In the genomic region with DNA sequence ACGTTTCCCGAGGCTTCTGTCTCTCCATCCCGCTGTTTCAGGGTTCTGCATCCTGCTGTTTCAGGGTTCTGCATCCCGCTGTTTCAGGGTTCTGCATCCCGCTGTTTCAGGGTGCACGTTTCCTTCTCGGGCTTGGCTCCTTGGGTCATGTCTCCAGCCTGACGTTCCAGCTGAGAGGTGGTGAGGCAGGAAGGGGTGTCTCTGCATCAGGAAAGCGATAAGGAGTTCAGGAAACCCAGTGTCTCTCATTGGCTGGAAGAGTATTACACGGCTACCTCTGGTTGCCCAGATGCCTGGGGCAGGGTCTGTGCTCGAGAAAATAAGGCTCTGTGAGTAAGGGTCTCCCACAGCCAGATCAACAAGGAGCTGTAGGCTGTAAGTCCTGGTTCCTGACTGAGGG, we compare ENCODE assay signal across 18 cellular contexts. TPM values are rescaled to one million over a fixed set of nuclear protein-coding genes. Genes with fewer than 3 reads are reported as not detected.
DNase-seq lines count a peak whose midpoint lies in the region; ATAC-seq and TF ChIP-seq lines count a peak whose summit lies in the region.
"Had no signal": no experiment of that assay in that cellular context is flagged by ENCODE, and none has a peak within 500 bp of the region (broad histone marks: within the 10 kb centered on the region; RNA-seq: fewer than 3 reads in every experiment).

No MANE protein-coding gene starts in this region.

- no peaks in the 10 kb centered on the region for H3K9me3 Mint-ChIP-seq in Caco-2 (ENCODE audit: unreplicated experiment)
- H3K9me3 Mint-ChIP-seq in glutamatergic neuron (ENCODE audit: unreplicated experiment) = peaks cover 19% of the 10 kb centered on the region
- H3K9me3 Mint-ChIP-seq in stimulated activated naive B cell treated with anti-CD40 and anti-IgM and Interleukin-4, amounts not matched to agents 10 μg/mL and 1 μg/mL and 100 μg/mL, for 72 hours = peaks cover 0 to 3% of the 10 kb centered on the region in 2 donors

- no peak overlapping the region for H3K4me3 Mint-ChIP-seq in Caco-2 (ENCODE audit: unreplicated experiment)
- no peak overlapping the region for H3K4me3 Mint-ChIP-seq in glutamatergic neuron (ENCODE audit: unreplicated experiment)
- H3K4me3 Mint-ChIP-seq in stimulated activated naive B cell treated with anti-CD40 and anti-IgM and Interleukin-4, amounts not matched to agents 10 μg/mL and 1 μg/mL and 100 μg/mL, for 72 hours = peak overlapping the region; percentile 39 to 57

- H3K27ac ChIP-seq in BLaER1 (0 out of 2 replicates have a peak overlapping the region, but pooled peaks have one; percentile 9), dorsolateral prefrontal cortex (peak overlapping the region in 1 of 59 donors; percentile 45)
- H3K27ac ChIP-seq: Peyer's patch had no signal

- peak overlapping the region; percentile 81 for H3K4me2 ChIP-seq in BLaER1

- intact Hi-C loops in Caco-2 (cut with micrococcal nuclease; ENCODE audit: unreplicated experiment) = no loop called here
- intact Hi-C loops in dorsolateral prefrontal cortex (cut with DNase I) = no loop called here

- DNase-seq in Caco-2 (no peak), glutamatergic neuron (no peak), DMS53 (lab: John Stamatoyannopoulos, UW) (no peak), dorsolateral prefrontal cortex (no peak)
- no peak for DNase-seq in stimulated activated naive B cell treated with anti-CD40 and anti-IgM and Interleukin-4, amounts not matched to agents 10 μg/mL and 1 μg/mL and 100 μg/mL, for 72 hours
- DNase-seq: ACHN, DMS 273 treated with DMSO at 0.1 percent for 48 hours, GDM1, KBM-7, NCI-H1105 treated with DMSO at 0.1 percent for 48 hours, NCI-H1694, NCI-H2081 treated with DMSO at 0.1 percent for 48 hours, Peyer's patch, SHP77 had no signal

- H3K4me1 Mint-ChIP-seq in Caco-2 (ENCODE audit: low read depth, unreplicated experiment) = no peaks in the 10 kb centered on the region
- H3K4me1 Mint-ChIP-seq in glutamatergic neuron (ENCODE audit: low read depth, unreplicated experiment) = peaks cover 69% of the 10 kb centered on the region
- H3K4me1 Mint-ChIP-seq in stimulated activated naive B cell treated with anti-CD40 and anti-IgM and Interleukin-4, amounts not matched to agents 10 μg/mL and 1 μg/mL and 100 μg/mL, for 72 hours = peaks cover 71 to 94% of the 10 kb centered on the region in 2 donors

- BruUV-seq in Caco-2 (replicated peaks; lab: Mats Ljungman, UMichigan) = no TSS peak

- H3K9ac ChIP-seq in BLaER1 = no peak overlapping the region

- peaks cover 100% of the 10 kb centered on the region for H3K4me1 ChIP-seq in BLaER1
- no peaks in the 10 kb centered on the region for H3K4me1 ChIP-seq in Caco-2

- H3K36me3 ChIP-seq in BLaER1 (peaks cover 33% of the 10 kb centered on the region), Caco-2 (ENCODE audit: control insufficient read depth, insufficient read depth, low read length) (no peaks in the 10 kb centered on the region)
- H3K36me3 ChIP-seq: Peyer's patch had no signal

- H3K27me3 ChIP-seq in BLaER1 (no peaks in the 10 kb centered on the region), Caco-2 (replicated peaks; ENCODE audit: control insufficient read depth, insufficient read depth, low read length) (no peaks in the 10 kb centered on the region), dorsolateral prefrontal cortex (no peaks in the 10 kb centered on the region)
- H3K27me3 ChIP-seq: Peyer's patch had no signal

- H3K9me3 ChIP-seq in BLaER1 (no peaks in the 10 kb centered on the region), Caco-2 (no peaks in the 10 kb centered on the region)
- H3K9me3 ChIP-seq: Peyer's patch had no signal

- H3K27ac Mint-ChIP-seq in Caco-2 (ENCODE audit: unreplicated experiment) (peak overlapping the region; percentile 26), glutamatergic neuron (ENCODE audit: unreplicated experiment) (peak overlapping the region; percentile 38)
- peak overlapping the region; percentile 84 for H3K27ac Mint-ChIP-seq in stimulated activated naive B cell treated with anti-CD40 and anti-IgM and Interleukin-4, amounts not matched to agents 10 μg/mL and 1 μg/mL and 100 μg/mL, for 72 hours

- TF ChIP-seq CTCF in Caco-2 (IDR thresholded peaks at IDR 0.05; ENCODE audit: insufficient read depth in 1 of 2, low read depth in 1 of 2, low read length in 1 of 2, severe bottlenecking in 1 of 2, unreplicated experiment in 1 of 2) = no peak
- no peak for TF ChIP-seq CTCF in glutamatergic neuron (IDR thresholded peaks at IDR 0.05; ENCODE audit: partially characterized antibody, unreplicated experiment)
- TF ChIP-seq CTCF in dorsolateral prefrontal cortex (IDR thresholded peaks at IDR 0.05 in 54 of 56, conservative IDR thresholded peaks at IDR 0.05 in 2 of 56; ENCODE audit: low read depth in 1 of 56, partially characterized antibody in 56 of 56) = no peak

- POLR2A ChIA-PET in Caco-2 (lab: Charles Lee) = no interaction called here

- H3K4me3 ChIP-seq in BLaER1 = no peak overlapping the region
- H3K4me3 ChIP-seq in Caco-2 (ENCODE audit: low read depth, low read length) = no peak overlapping the region
- H3K4me3 ChIP-seq in dorsolateral prefrontal cortex = no peak overlapping the region
- H3K4me3 ChIP-seq: Peyer's patch, SK-N-MC had no signal

- peaks cover 99% of the 10 kb centered on the region for H4K20me1 ChIP-seq in BLaER1

- no peak for ATAC-seq in stimulated activated naive B cell treated with anti-CD40 and anti-IgM and Interleukin-4, amounts not matched to agents 10 μg/mL and 1 μg/mL and 100 μg/mL, for 72 hours (replicated peaks)
- no peak for ATAC-seq in HG03442 (IDR thresholded peaks at IDR 0.05; ENCODE audit: unreplicated experiment)
- ATAC-seq: HepG2 had no signal

- CTCF ChIA-PET in Caco-2 (lab: Charles Lee) = no interaction called here

- H3K36me3 Mint-ChIP-seq in Caco-2 (ENCODE audit: insufficient read depth, unreplicated experiment) (no peaks in the 10 kb centered on the region), glutamatergic neuron (ENCODE audit: unreplicated experiment) (no peaks in the 10 kb centered on the region)
- peaks cover 18 to 60% of the 10 kb centered on the region in 2 donors for H3K36me3 Mint-ChIP-seq in stimulated activated naive B cell treated with anti-CD40 and anti-IgM and Interleukin-4, amounts not matched to agents 10 μg/mL and 1 μg/mL and 100 μg/mL, for 72 hours

- H3K27me3 Mint-ChIP-seq in Caco-2 (ENCODE audit: insufficient read depth, unreplicated experiment) (no peaks in the 10 kb centered on the region), glutamatergic neuron (ENCODE audit: unreplicated experiment) (peaks cover 23% of the 10 kb centered on the region)
- no peaks in the 10 kb centered on the region for H3K27me3 Mint-ChIP-seq in stimulated activated naive B cell treated with anti-CD40 and anti-IgM and Interleukin-4, amounts not matched to agents 10 μg/mL and 1 μg/mL and 100 μg/mL, for 72 hours

RNA-seq across cellular contexts. Expression of a gene that starts 21.1 kb away (rescaled TPM):
- 25.4 and 25.8 TPM in 2 replicates for total RNA-seq in Caco-2 (2022)
- 49.2 TPM for total RNA-seq in glutamatergic neuron (ENCODE audit: unreplicated experiment)
- 10 to 100 TPM; 22.6 to 83.5 (median 57.4) TPM for total RNA-seq in dorsolateral prefrontal cortex

Comparison
In these comparisons a context has a peak if more than half of its experiments do, and no peak if none do; other contexts are left out.
1. H3K27ac Mint-ChIP-seq: peak in every context shown above with its lines; median percentile 84 in stimulated activated naive B cell treated with anti-CD40 and anti-IgM and Interleukin-4, amounts not matched to agents 10 μg/mL and 1 μg/mL and 100 μg/mL, for 72 hours; 38 in glutamatergic neuron; 26 in Caco-2.
2. H3K4me3 Mint-ChIP-seq: peak in stimulated activated naive B cell treated with anti-CD40 and anti-IgM and Interleukin-4, amounts not matched to agents 10 μg/mL and 1 μg/mL and 100 μg/mL, for 72 hours (2 of 2); none in Caco-2 (single experiment) and glutamatergic neuron (single experiment).